7 cellular contexts compared by ENCODE assay signal in genomic region chr11:60321051-60321450, GRCh38.
"Had no signal": no experiment of that assay in that cellular context is flagged by ENCODE, and none has a peak within 500 bp of the region (broad histone marks: within the 10 kb centered on the region; RNA-seq: fewer than 3 reads in every experiment).

No MANE protein-coding gene starts in this region.

- DNase-seq: GDM1, GF-D8 had no signal

- FAIRE-seq: G401.6, GM12878, GM12891, GM18507, GM19239 had no signal

- H3K4me3 ChIP-seq: GM12878 had no signal
